1 cellular context compared by ENCODE assay signal in the genomic region with DNA sequence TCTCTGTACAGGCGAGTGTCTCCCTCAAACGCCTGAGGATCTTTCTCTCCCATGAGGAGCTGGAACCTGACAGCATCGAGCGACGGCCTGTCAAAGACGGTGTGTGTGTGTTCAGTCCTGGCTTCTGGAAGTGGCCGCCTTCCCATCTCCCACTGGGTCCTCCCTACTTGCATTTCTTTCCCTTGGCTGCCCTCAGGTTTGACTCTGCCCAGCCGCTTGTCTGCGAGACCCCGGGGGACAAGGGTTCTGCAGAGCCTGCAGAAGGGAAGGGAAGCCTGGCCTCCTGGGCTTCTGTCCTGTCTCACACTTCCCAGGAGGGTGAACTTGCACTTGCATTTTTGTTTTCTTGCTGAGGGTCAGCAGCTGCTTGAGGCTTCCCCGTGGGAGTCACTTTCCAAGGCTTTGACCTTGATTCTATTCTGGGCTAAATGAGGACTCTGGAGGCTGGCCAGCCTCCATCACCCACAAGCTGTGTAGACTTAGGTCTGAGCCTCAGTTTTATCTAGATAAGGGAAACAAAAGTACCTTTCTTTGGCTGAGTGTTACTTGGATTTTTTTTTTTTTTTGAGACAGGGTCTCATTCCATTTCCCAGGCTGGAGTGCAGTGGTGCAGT.
TF ChIP-seq lines count a peak whose summit lies in the region.

No MANE protein-coding gene starts in this region.

TF ChIP-seq in WTC11, 78 proteins besides CTCF, POLR2A, EP300 and RAD21 (continued from another document):
- TF ChIP-seq ARID4B (CRISPR knock-in tag; IDR thresholded peaks at IDR 0.05; ENCODE audit: borderline replicate concordance) = no peak
TF ChIP-seq in WTC11: peak in this region for 0.
